31 cellular contexts compared by ENCODE assay signal in the genomic region with DNA sequence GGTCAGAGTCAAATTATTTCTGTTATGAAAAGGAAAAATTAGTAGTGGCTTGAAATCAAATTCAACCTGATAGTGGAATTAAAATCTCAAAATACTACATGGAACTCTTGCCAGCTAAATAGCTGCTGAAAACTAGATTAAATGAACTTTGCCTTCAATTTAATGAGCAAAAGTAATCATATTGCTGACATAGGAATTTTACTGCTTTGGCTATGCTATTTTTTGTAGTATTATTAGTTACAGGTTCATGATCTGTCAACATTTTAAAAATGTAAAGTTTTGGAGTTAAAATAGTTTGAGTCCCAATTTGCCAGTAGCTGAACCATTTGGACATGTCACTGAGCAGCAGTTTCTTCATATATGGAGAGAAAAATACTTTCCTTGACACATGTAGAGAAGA.
DNase-seq lines count a peak whose midpoint lies in the region; ATAC-seq, FAIRE-seq and TF ChIP-seq lines count a peak whose summit lies in the region.
"Had no signal": no experiment of that assay in that cellular context is flagged by ENCODE, and none has a peak within 500 bp of the region (broad histone marks: within the 10 kb centered on the region; RNA-seq: fewer than 3 reads in every experiment).

No MANE protein-coding gene starts in this region.

- H4K20me1 ChIP-seq in HepG2 (ENCODE audit: insufficient read depth, low read length) (no peaks in the 10 kb centered on the region), IMR-90 (ENCODE audit: insufficient read depth, low read length) (no peaks in the 10 kb centered on the region)
- H4K20me1 ChIP-seq: BLaER1; BLaER1 treated with 17β-estradiol and CSF1 and Interleukin-3, amounts not matched to agents 10 nM and 100 nM had no signal

- H3K27ac ChIP-seq in HepG2 (ENCODE audit: extremely low read length, insufficient read depth, low read length) (no peak overlapping the region), right lobe of liver (no peak overlapping the region), A549 (no peak overlapping the region), IMR-90 (ENCODE audit: insufficient read depth, low read length) (no peak overlapping the region)
- H3K27ac ChIP-seq: 22Rv1; BLaER1; BLaER1 treated with 17β-estradiol and CSF1 and Interleukin-3, amounts not matched to agents 10 nM and 100 nM; C4-2B had no signal

- no peak overlapping the region for H4K8ac ChIP-seq in IMR-90 (ENCODE audit: low read depth in 2 of 2, low read length in 2 of 2)

- no peaks in the 10 kb centered on the region for H3K9me1 ChIP-seq in IMR-90 (ENCODE audit: insufficient read depth, low read length)

- no peak for TF ChIP-seq RAD21 in HepG2 (CRISPR knock-in tag; IDR thresholded peaks at IDR 0.05)
- no peak for TF ChIP-seq RAD21 in A549 (conservative IDR thresholded peaks at IDR 0.05 in 1 of 2, IDR thresholded peaks at IDR 0.05 in 1 of 2)
- no peak for TF ChIP-seq RAD21 in IMR-90 (IDR thresholded peaks at IDR 0.05; ENCODE audit: low read length)

- H3K79me2 ChIP-seq in HepG2 (ENCODE audit: insufficient read depth, low read length): no peaks in the 10 kb centered on the region

- H2BK5ac ChIP-seq in IMR-90 (ENCODE audit: low read depth, low read length, poor library complexity, severe bottlenecking): no peak overlapping the region

- intact Hi-C loops in HepG2 (cut with micrococcal nuclease; ENCODE audit: unreplicated experiment): no loop called here
- intact Hi-C loops in right lobe of liver (cut with DNase I): no loop called here
- intact Hi-C loops in IMR-90 (cut with micrococcal nuclease): no loop called here

- H2BK20ac ChIP-seq in IMR-90 (ENCODE audit: low read depth, low read length): no peak overlapping the region

- H3K36me3 ChIP-seq in HepG2 (replicated peaks in 1 of 2; ENCODE audit: control insufficient read depth in 1 of 2, insufficient read depth in 2 of 2, low read length in 2 of 2) (no peaks in the 10 kb centered on the region), right lobe of liver (no peaks in the 10 kb centered on the region), IMR-90 (ENCODE audit: control insufficient read depth, insufficient read depth, low read length) (no peaks in the 10 kb centered on the region)
- H3K36me3 ChIP-seq: BE2C; BLaER1; BLaER1 treated with 17β-estradiol and CSF1 and Interleukin-3, amounts not matched to agents 10 nM and 100 nM had no signal

- H3K23ac ChIP-seq in IMR-90 (ENCODE audit: low read depth, low read length): no peak overlapping the region

- H3K18ac ChIP-seq in IMR-90 (ENCODE audit: low read depth, low read length): no peak overlapping the region

- H3K79me1 ChIP-seq in IMR-90 (ENCODE audit: low read depth in 1 of 2, low read length in 2 of 2): no peaks in the 10 kb centered on the region

- no peak for ATAC-seq in HepG2
- ATAC-seq in right lobe of liver: no peak
- ATAC-seq in A549: no peak
- no peak for ATAC-seq in IMR-90 (ENCODE audit: low read depth)
- ATAC-seq: CD8-positive, alpha-beta T cell had no signal

- H2BK120ac ChIP-seq in IMR-90 (ENCODE audit: low read depth, low read length): no peak overlapping the region

- H2BK15ac ChIP-seq in IMR-90 (ENCODE audit: low read depth, low read length): no peak overlapping the region

- DNase-seq in HepG2 (ENCODE audit: low spot score) (no peak), right lobe of liver (no peak), A549 (ENCODE audit: low read depth in 1 of 2, low spot score in 1 of 2) (no peak), IMR-90 (no peak), NCI-H2029 treated with DMSO at 0.1 percent for 48 hours (lab: John Stamatoyannopoulos, UW) (no peak)
- no peak for DNase-seq in activated CD8-positive, alpha-beta memory T cell treated with anti-CD3 and anti-CD28 coated beads, Interleukin-2, amount 50 U/mL, for 4 hours
- DNase-seq: 8988T; ACHN; AML-193; BE2C; C1 segment of cervical spinal cord; Caco-2; Calu3; CD4-positive, alpha-beta memory T cell; CD4-positive, alpha-beta T cell; CD4-positive, CD25-positive, alpha-beta regulatory T cell; CD8-positive, alpha-beta memory T cell; CD8-positive, alpha-beta T cell; COR-L47; DMS 273 treated with DMSO at 0.1 percent for 48 hours; DMS153; DMS53; DMS79; DMS79 treated with DMSO at 0.1 percent for 48 hours; DND-41; EL had no signal

- BruUV-seq in HepG2 (replicated peaks; lab: Mats Ljungman, UMichigan) (no TSS peak), IMR-90 (replicated peaks; lab: Mats Ljungman, UMichigan) (no TSS peak)

- H4K91ac ChIP-seq in IMR-90 (ENCODE audit: insufficient read depth, low read depth, low read length): no peak overlapping the region

- H3K14ac ChIP-seq in IMR-90 (replicated peaks; ENCODE audit: low read depth, low read length): no peak overlapping the region

- H3K4me1 ChIP-seq in HepG2 (ENCODE audit: insufficient read depth, low read length) (no peaks in the 10 kb centered on the region), right lobe of liver (no peaks in the 10 kb centered on the region), A549 (no peaks in the 10 kb centered on the region), IMR-90 (ENCODE audit: control insufficient read depth, insufficient read depth, low read length) (no peaks in the 10 kb centered on the region)
- H3K4me1 ChIP-seq: BE2C; BLaER1; BLaER1 treated with 17β-estradiol and CSF1 and Interleukin-3, amounts not matched to agents 10 nM and 100 nM; Caco-2 had no signal

- CTCF ChIA-PET in HepG2 (lab: Yijun Ruan, JAX; ENCODE audit: low intra/inter-chr PET ratio, low total read pairs): no interaction called here
- CTCF ChIA-PET in A549 (lab: Yijun Ruan, JAX): no interaction called here
- CTCF ChIA-PET in IMR-90 (lab: Yijun Ruan, JAX): no interaction called here

- H4K5ac ChIP-seq in IMR-90 (ENCODE audit: low read depth, low read length): no peak overlapping the region

- no peak overlapping the region for H2AK9ac ChIP-seq in IMR-90 (replicated peaks; ENCODE audit: low read depth, low read length, poor library complexity)

- no peaks in the 10 kb centered on the region for H3K9me3 ChIP-seq in HepG2 (ENCODE audit: low read length)
- H3K9me3 ChIP-seq in right lobe of liver: no peaks in the 10 kb centered on the region
- no peaks in the 10 kb centered on the region for H3K9me3 ChIP-seq in A549
- peaks cover 4% of the 10 kb centered on the region; the same call in 1 of the 2 replicates for H3K9me3 ChIP-seq in IMR-90 (ENCODE audit: control insufficient read depth, insufficient read depth, low read length)
- H3K9me3 ChIP-seq: BE2C; BLaER1; BLaER1 treated with 17β-estradiol and CSF1 and Interleukin-3, amounts not matched to agents 10 nM and 100 nM; Caco-2 had no signal

- H3K4me3 ChIP-seq in HepG2 (replicated peaks in 1 of 3; ENCODE audit: insufficient read depth in 1 of 3, low read depth in 2 of 3, low read length in 3 of 3) (no peak overlapping the region), right lobe of liver (no peak overlapping the region), A549 (no peak overlapping the region), IMR-90 (ENCODE audit: insufficient read depth, low read depth, low read length) (no peak overlapping the region)
- H3K4me3 ChIP-seq: BLaER1; BLaER1 treated with 17β-estradiol and CSF1 and Interleukin-3, amounts not matched to agents 10 nM and 100 nM had no signal

- no peak overlapping the region for H3K4ac ChIP-seq in IMR-90 (ENCODE audit: low read depth, low read length)

- FAIRE-seq in HepG2 (lab: Jason Lieb, UNC) (no peak), A549 (lab: Jason Lieb, UNC) (no peak)
- FAIRE-seq: D721Med had no signal

- in situ Hi-C loops in HepG2 (cut with HindIII; ENCODE audit: extremely low pct_ligation_motif_present, low pct_unique_long_range_greater_than_20kb) (no loop called here), IMR-90 (cut with MboI; ENCODE audit: low sequenced_read_pairs) (no loop called here)

- TF ChIP-seq POLR2A in HepG2 (IDR thresholded peaks at IDR 0.05; ENCODE audit: insufficient read depth in 1 of 2, low read depth in 2 of 2, low read length in 2 of 2) (no peak), right lobe of liver (IDR thresholded peaks at IDR 0.05) (no peak), A549 (IDR thresholded peaks at IDR 0.05; ENCODE audit: low read length) (no peak), IMR-90 (IDR thresholded peaks at IDR 0.05; ENCODE audit: low read depth, low read length) (no peak)

- no peak overlapping the region for H3K9ac ChIP-seq in HepG2 (ENCODE audit: insufficient read depth, low read depth, low read length)
- H3K9ac ChIP-seq in IMR-90 (ENCODE audit: low read depth, low read length): no peak overlapping the region
- H3K9ac ChIP-seq: BLaER1; BLaER1 treated with 17β-estradiol and CSF1 and Interleukin-3, amounts not matched to agents 10 nM and 100 nM had no signal

- TF ChIP-seq EP300 in HepG2 (IDR thresholded peaks at IDR 0.05; ENCODE audit: low read depth in 2 of 2, low read length in 2 of 2): no peak
- no peak for TF ChIP-seq EP300 in HepG2 (CRISPR knock-in tag; IDR thresholded peaks at IDR 0.05; ENCODE audit: borderline replicate concordance)
- TF ChIP-seq EP300 in A549 (IDR thresholded peaks at IDR 0.05): no peak

- POLR2A ChIA-PET in HepG2 (lab: Yijun Ruan, JAX) (no interaction called here), A549 (lab: Yijun Ruan, JAX) (interaction anchor here (0.6 kb wide), 1 partner anchor 477 kb away, joined by 6 read pairs; no protein-coding TSS in a partner anchor), IMR-90 (lab: Charles Lee; ENCODE audit: unreplicated experiment) (no interaction called here)

- no peak for TF ChIP-seq CTCF in HepG2 (CRISPR knock-in tag; IDR thresholded peaks at IDR 0.05)
- no peak for TF ChIP-seq CTCF in right lobe of liver (IDR thresholded peaks at IDR 0.05)
- TF ChIP-seq CTCF in A549 (IDR thresholded peaks at IDR 0.05): no peak
- TF ChIP-seq CTCF in IMR-90 (conservative IDR thresholded peaks at IDR 0.05; ENCODE audit: low read depth, low read length): no peak

- no peaks in the 10 kb centered on the region for H3K27me3 ChIP-seq in HepG2 (ENCODE audit: control insufficient read depth in 1 of 2, insufficient read depth in 2 of 2, low read length in 2 of 2)
- H3K27me3 ChIP-seq in right lobe of liver: no peaks in the 10 kb centered on the region
- no peaks in the 10 kb centered on the region for H3K27me3 ChIP-seq in IMR-90 (ENCODE audit: control insufficient read depth, insufficient read depth, low read length)
- H3K27me3 ChIP-seq: BE2C; BLaER1; BLaER1 treated with 17β-estradiol and CSF1 and Interleukin-3, amounts not matched to agents 10 nM and 100 nM had no signal

- no peak overlapping the region for H3K56ac ChIP-seq in IMR-90 (ENCODE audit: extremely low read depth, insufficient read depth, low read length)

- dilution Hi-C loops in IMR-90 (cut with HindIII; ENCODE audit: low sequenced_read_pairs, unreplicated experiment): no loop called here

- no peak overlapping the region for H3K4me2 ChIP-seq in HepG2 (ENCODE audit: low read depth, low read length)
- no peak overlapping the region for H3K4me2 ChIP-seq in A549
- no peak overlapping the region for H3K4me2 ChIP-seq in IMR-90 (ENCODE audit: low read depth, low read length)
- H3K4me2 ChIP-seq: BLaER1; BLaER1 treated with 17β-estradiol and CSF1 and Interleukin-3, amounts not matched to agents 10 nM and 100 nM had no signal

- H2AFZ ChIP-seq in HepG2 (ENCODE audit: low read length): no peak overlapping the region
- no peak overlapping the region for H2AFZ ChIP-seq in IMR-90 (replicated peaks; ENCODE audit: low read length, poor library complexity)

- H2AK5ac ChIP-seq in IMR-90 (ENCODE audit: low read depth, low read length): no peak overlapping the region

TF ChIP-seq in HepG2, 621 proteins besides CTCF, POLR2A, EP300 and RAD21 (continues in another document):
- no peak for TF ChIP-seq ERF (CRISPR knock-in tag; IDR thresholded peaks at IDR 0.05)

Comparison
In these comparisons a context has a peak if more than half of its experiments do, and no peak if none do; other contexts are left out.
1. Of the 38 proteins assayed by ChIP-seq in both HepG2 and A549: peak only in HepG2: none; only in A549: none; in both: MAFK; in neither: 37.